8 cellular contexts compared by ENCODE assay signal in the genomic region with DNA sequence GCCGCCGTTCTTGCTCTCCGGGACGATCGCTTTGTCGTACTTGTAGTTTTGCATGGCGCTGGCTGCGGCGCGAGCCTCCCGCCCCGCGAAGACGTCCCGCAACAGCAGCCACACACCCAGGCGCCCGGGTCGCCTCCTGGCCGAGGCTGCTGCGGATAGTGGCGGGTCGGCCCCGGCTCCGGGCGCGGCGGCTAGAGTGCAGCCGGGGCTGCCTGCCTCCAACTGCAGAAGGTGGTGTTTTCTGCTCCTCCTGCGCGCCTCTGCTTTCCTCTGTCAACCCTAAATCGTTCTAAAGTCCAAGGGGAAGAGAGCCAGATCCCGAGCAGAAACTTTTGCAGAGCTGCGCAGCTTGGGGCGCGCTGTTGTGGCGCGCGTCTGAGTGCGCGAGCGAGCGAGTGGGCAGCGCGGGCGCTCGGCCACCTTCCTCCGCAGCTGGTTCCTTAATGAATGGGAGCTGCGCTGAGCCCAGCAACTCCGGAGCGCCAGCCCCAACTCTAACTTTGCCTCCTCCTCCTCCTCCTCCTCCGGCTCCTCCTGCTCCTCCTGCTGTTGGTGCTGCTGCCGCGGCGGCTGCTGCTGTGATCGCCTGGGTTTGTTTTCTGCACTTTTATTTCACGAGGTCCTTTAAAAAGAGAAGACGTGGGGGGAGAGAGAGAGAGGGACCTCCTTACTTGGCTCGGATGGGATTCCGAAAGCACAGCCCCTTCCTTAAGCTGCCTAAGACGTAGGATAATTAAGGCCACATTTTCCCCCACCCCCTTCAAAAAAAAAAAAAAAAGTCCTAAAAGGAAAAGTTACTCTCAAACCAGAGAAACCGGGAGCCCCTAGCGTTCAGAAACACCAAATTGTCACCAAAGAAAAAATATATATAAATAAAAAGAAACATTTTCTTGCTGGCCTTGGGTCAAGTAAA. TPM values are rescaled to one million over a fixed set of nuclear protein-coding genes. Genes with fewer than 3 reads are reported as not detected.
A peak's percentile ranks its signal among the peaks of the same experiment; 100 is the strongest.
DNase-seq lines count a peak whose midpoint lies in the region; ATAC-seq and TF ChIP-seq lines count a peak whose summit lies in the region.

A gene (minus strand): TSS at position 601 of the 913 bp plus-strand sequence. CDS start 547 bp downstream, at position 54.

- peak within 1 kb of the TSS; percentile 92 for H2AFZ ChIP-seq in HCT116 (ENCODE audit: low read depth, low read length, poor library complexity, severe bottlenecking)

- H4K20me1 ChIP-seq in HCT116 (ENCODE audit: insufficient read depth): no peaks in the 10 kb centered on the region

- no peaks in the 10 kb centered on the region for H3K27me3 ChIP-seq in HCT116 (ENCODE audit: insufficient read depth, low read length)

- intact Hi-C loops in HCT116 (cut with micrococcal nuclease): loop anchor here (1.0 to 10.0 kb wide), 2 partner anchors 170 to 384 kb away; no protein-coding TSS in a partner anchor
- intact Hi-C loops in cardiac septum (cut with DNase I): loop anchor here (2.0 to 10.0 kb wide), 11 partner anchors 42 to 714 kb away; no protein-coding TSS in a partner anchor

- DNase-seq in DMS 273 (lab: John Stamatoyannopoulos, UW; ENCODE audit: unreplicated experiment): peak; percentile 92
- DNase-seq in HCT116 (ENCODE audit: low read depth, low spot score): peak; percentile 66
- peak; percentile 84 for DNase-seq in NCI-H526 treated with DMSO at 0.1 percent for 48 hours (lab: John Stamatoyannopoulos, UW)
- DNase-seq in amygdala (lab: John Stamatoyannopoulos, UW): peak in 53 of 56 donors; percentile 27 to 88 (median 70)
- DNase-seq in cardiac septum (ENCODE audit: low spot score): peak; percentile 91
- DNase-seq in occipital lobe (lab: John Stamatoyannopoulos, UW): peak; percentile 62
- DNase-seq in effector CD4-positive, alpha-beta T cell: no peak

- BruUV-seq in HCT116 (replicated peaks; lab: Mats Ljungman, UMichigan): no TSS peak

- peaks cover 5 to 17% of the 10 kb centered on the region in 2 experiments; a peak in 3 of 4 replicates for H3K4me1 ChIP-seq in HCT116 (ENCODE audit: control insufficient read depth in 1 of 2, insufficient read depth in 2 of 2, low read length in 2 of 2)

- peak; percentile 45 to 66 (median 52); a peak in 5 of 6 replicates for TF ChIP-seq CTCF in HCT116 (IDR thresholded peaks at IDR 0.05 in 2 of 3, conservative IDR thresholded peaks at IDR 0.05 in 1 of 3; ENCODE audit: borderline replicate concordance in 1 of 3, insufficient read depth in 1 of 3, low read depth in 2 of 3, low read length in 2 of 3)

- H3K27ac ChIP-seq in HCT116 (ENCODE audit: low read depth, low read length): peak within 1 kb of the TSS; percentile 32

- peak within 1 kb of the TSS; percentile 86 for H3K4me2 ChIP-seq in HCT116 (ENCODE audit: low read length)

- RAD21 ChIA-PET in HCT116 (lab: Charles Lee; ENCODE audit: low non-redundant PET in 1 of 2, low total read pairs in 2 of 2, uncharacterized antibody in 2 of 2, unreplicated experiment in 2 of 2): interaction anchor here (0.7 to 1.5 kb wide), 3 partner anchors 171 to 432 kb away, joined by 3 to 5 read pairs (median 3); no protein-coding TSS in a partner anchor

- H3K9me3 ChIP-seq in HCT116 (ENCODE audit: control insufficient read depth in 1 of 2, insufficient read depth in 1 of 2, low read depth in 1 of 2, low read length in 2 of 2): no peaks in the 10 kb centered on the region

- TF ChIP-seq RAD21 in HCT116 (IDR thresholded peaks at IDR 0.05; ENCODE audit: low read depth): peak; percentile 54

- CTCF ChIA-PET in HCT116 (lab: Charles Lee): interaction anchor here (1.0 to 4.5 kb wide), 4 partner anchors 170 to 1294 kb away, joined by 3 to 28 read pairs (median 4); no protein-coding TSS in a partner anchor

- peak within 1 kb of the TSS; percentile 61 for H3K9ac ChIP-seq in HCT116 (ENCODE audit: low read length)

- H3K79me2 ChIP-seq in HCT116 (ENCODE audit: insufficient read depth, low read length): no peaks in the 10 kb centered on the region

- H3K36me3 ChIP-seq in HCT116 (ENCODE audit: control insufficient read depth in 1 of 2, insufficient read depth in 2 of 2, low read length in 2 of 2): no peaks in the 10 kb centered on the region

- ATAC-seq in HCT116: peak; percentile 91
- no peak for ATAC-seq in HG02763 (IDR thresholded peaks at IDR 0.05; ENCODE audit: unreplicated experiment)

- no peaks in the 10 kb centered on the region for H3K9me2 ChIP-seq in HCT116 (ENCODE audit: insufficient read depth)

- POLR2A ChIA-PET in HCT116 (lab: Charles Lee): interaction anchor here (0.5 to 1.1 kb wide), 3 partner anchors 14 to 1051 kb away, joined by 3 read pairs; no protein-coding TSS in a partner anchor

- H3K4me3 ChIP-seq in HCT116 (replicated peaks in 1 of 2; ENCODE audit: low read depth in 1 of 2, low read length in 2 of 2): peak within 1 kb of the TSS; percentile 60 to 71

- TF ChIP-seq POLR2A in HCT116 (IDR thresholded peaks at IDR 0.05; ENCODE audit: borderline replicate concordance, extremely low read depth, insufficient read depth, insufficient read length): peak; percentile 90

TF ChIP-seq in HCT116, 20 proteins besides CTCF, POLR2A, EP300 and RAD21 (continues in another document):
- TF ChIP-seq, protein P1, sequence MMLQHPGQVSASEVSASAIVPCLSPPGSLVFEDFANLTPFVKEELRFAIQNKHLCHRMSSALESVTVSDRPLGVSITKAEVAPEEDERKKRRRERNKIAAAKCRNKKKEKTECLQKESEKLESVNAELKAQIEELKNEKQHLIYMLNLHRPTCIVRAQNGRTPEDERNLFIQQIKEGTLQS (IDR thresholded peaks at IDR 0.05): no peak
- TF ChIP-seq CEBPB (IDR thresholded peaks at IDR 0.05; ENCODE audit: low read depth) (no peak), EGR1 (IDR thresholded peaks at IDR 0.05; ENCODE audit: low read depth) (no peak), FOSL1 (IDR thresholded peaks at IDR 0.05; ENCODE audit: low read depth) (no peak), SRF (IDR thresholded peaks at IDR 0.05; ENCODE audit: low read depth) (no peak), EZH2phosphoT487 (IDR thresholded peaks at IDR 0.05; ENCODE audit: borderline replicate concordance) (no peak), EZH2 (IDR thresholded peaks at IDR 0.05) (no peak), JUND (IDR thresholded peaks at IDR 0.05) (no peak), POLR2AphosphoS5 (IDR thresholded peaks at IDR 0.05; ENCODE audit: low read depth, low read length) (peak; percentile 79), CBX3 (IDR thresholded peaks at IDR 0.05; ENCODE audit: low read depth) (no peak), YY1 (IDR thresholded peaks at IDR 0.05; ENCODE audit: extremely low read depth, insufficient replicate concordance, low read depth, low read length) (no peak), TCF7L2 (IDR thresholded peaks at IDR 0.05; ENCODE audit: borderline replicate concordance, extremely low read depth, insufficient read depth, insufficient read length) (peak; percentile 63), ZFX (IDR thresholded peaks at IDR 0.05) (peak; percentile 19; the same call in 1 of the 2 replicates), SIN3A (IDR thresholded peaks at IDR 0.05; ENCODE audit: low read depth) (0 out of 2 replicates have a peak, but pooled peaks have one; percentile 35), ELF1 (IDR thresholded peaks at IDR 0.05; ENCODE audit: borderline replicate concordance, low read depth) (no peak), ZNF274 (IDR thresholded peaks at IDR 0.05; ENCODE audit: low read depth, low read length) (no peak)
- TF ChIP-seq, protein P2, sequence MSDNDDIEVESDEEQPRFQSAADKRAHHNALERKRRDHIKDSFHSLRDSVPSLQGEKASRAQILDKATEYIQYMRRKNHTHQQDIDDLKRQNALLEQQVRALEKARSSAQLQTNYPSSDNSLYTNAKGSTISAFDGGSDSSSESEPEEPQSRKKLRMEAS (IDR thresholded peaks at IDR 0.05): no peak
- TF ChIP-seq, protein P3, sequence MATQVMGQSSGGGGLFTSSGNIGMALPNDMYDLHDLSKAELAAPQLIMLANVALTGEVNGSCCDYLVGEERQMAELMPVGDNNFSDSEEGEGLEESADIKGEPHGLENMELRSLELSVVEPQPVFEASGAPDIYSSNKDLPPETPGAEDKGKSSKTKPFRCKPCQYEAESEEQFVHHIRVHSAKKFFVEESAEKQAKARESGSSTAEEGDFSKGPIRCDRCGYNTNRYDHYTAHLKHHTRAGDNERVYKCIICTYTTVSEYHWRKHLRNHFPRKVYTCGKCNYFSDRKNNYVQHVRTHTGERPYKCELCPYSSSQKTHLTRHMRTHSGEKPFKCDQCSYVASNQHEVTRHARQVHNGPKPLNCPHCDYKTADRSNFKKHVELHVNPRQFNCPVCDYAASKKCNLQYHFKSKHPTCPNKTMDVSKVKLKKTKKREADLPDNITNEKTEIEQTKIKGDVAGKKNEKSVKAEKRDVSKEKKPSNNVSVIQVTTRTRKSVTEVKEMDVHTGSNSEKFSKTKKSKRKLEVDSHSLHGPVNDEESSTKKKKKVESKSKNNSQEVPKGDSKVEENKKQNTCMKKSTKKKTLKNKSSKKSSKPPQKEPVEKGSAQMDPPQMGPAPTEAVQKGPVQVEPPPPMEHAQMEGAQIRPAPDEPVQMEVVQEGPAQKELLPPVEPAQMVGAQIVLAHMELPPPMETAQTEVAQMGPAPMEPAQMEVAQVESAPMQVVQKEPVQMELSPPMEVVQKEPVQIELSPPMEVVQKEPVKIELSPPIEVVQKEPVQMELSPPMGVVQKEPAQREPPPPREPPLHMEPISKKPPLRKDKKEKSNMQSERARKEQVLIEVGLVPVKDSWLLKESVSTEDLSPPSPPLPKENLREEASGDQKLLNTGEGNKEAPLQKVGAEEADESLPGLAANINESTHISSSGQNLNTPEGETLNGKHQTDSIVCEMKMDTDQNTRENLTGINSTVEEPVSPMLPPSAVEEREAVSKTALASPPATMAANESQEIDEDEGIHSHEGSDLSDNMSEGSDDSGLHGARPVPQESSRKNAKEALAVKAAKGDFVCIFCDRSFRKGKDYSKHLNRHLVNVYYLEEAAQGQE (IDR thresholded peaks at IDR 0.05; ENCODE audit: low read depth): no peak

RNA-seq across cellular contexts. Expression of the gene that starts here (rescaled TPM):
- total RNA-seq in HCT116 (2021; ENCODE audit: unreplicated experiment) (3.4 TPM), cardiac septum (61.0 TPM), occipital lobe (36.5 TPM)
- 1.9 and 2.1 TPM in 2 replicates for polyA plus RNA-seq in HCT116 (2012)
